In the genomic region with DNA sequence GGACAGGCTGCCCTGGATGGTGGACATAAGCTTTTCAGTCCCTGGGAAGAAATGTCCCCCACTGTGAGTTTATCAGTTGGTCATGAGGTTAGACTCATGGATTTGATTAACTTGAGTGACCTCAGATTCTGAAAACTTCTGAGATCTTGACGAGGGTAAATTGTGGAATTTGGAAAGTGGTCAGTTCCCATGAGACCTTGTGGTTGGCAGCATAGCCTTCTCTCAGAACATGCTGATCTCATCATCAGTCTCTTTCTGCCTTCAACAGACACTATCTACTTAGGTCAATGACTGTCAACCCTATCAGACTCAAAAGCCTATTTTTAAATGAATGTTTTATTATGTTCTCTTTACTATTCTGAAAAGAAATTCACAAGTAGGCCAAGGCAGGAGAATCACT, we compare ENCODE assay signal across 28 cellular contexts. TPM values are rescaled to one million over a fixed set of nuclear protein-coding genes. Genes with fewer than 3 reads are reported as not detected.
A peak's percentile ranks its signal among the peaks of the same experiment; 100 is the strongest.
DNase-seq lines count a peak whose midpoint lies in the region; ATAC-seq and TF ChIP-seq lines count a peak whose summit lies in the region.
"Had no signal": no experiment of that assay in that cellular context is flagged by ENCODE, and none has a peak within 500 bp of the region (broad histone marks: within the 10 kb centered on the region; RNA-seq: fewer than 3 reads in every experiment).

No MANE protein-coding gene starts in this region.

- no peaks in the 10 kb centered on the region for H3K9me3 ChIP-seq in right cardiac atrium (ENCODE audit: control insufficient read depth, low read length)
- no peaks in the 10 kb centered on the region for H3K9me3 ChIP-seq in ascending aorta
- H3K9me3 ChIP-seq: A549, colonic mucosa, HAP-1, Peyer's patch, thoracic aorta had no signal

- peak overlapping the region; percentile 39 for H3K27ac ChIP-seq in right cardiac atrium (ENCODE audit: low read length)
- no peak overlapping the region for H3K27ac ChIP-seq in ascending aorta
- H3K27ac ChIP-seq: A549, colonic mucosa, Peyer's patch, thoracic aorta, WERI-Rb-1 had no signal

- intact Hi-C loops in right cardiac atrium (cut with DNase I) (loop anchor here (10.0 kb wide), 5 partner anchors 46 to 306 kb away; a partner anchor contains a TSS), ascending aorta (cut with DNase I) (loop anchor here (10.0 kb wide), 2 partner anchors 194 to 656 kb away; a partner anchor contains a TSS)

- H3K4me1 ChIP-seq in right cardiac atrium (ENCODE audit: control insufficient read depth, insufficient read depth, low read length) (peaks cover 16% of the 10 kb centered on the region), ascending aorta (no peaks in the 10 kb centered on the region)
- H3K4me1 ChIP-seq: A549, colonic mucosa, HAP-1 had no signal

- TF ChIP-seq CTCF in choroid plexus epithelial cell (conservative IDR thresholded peaks at IDR 0.05; ENCODE audit: low read depth, low read length) (no peak), ascending aorta (IDR thresholded peaks at IDR 0.05) (no peak)

- WGBS in right cardiac atrium = 14% methylated on average over 1 of the region's 1 CpG

- no peaks in the 10 kb centered on the region for H3K36me3 ChIP-seq in ascending aorta
- H3K36me3 ChIP-seq: colonic mucosa, HAP-1, Peyer's patch, thoracic aorta, WERI-Rb-1 had no signal

- no peak overlapping the region for H3K4me3 ChIP-seq in choroid plexus epithelial cell (ENCODE audit: low read depth, low read length)
- H3K4me3 ChIP-seq in right cardiac atrium (ENCODE audit: low read length) = no peak overlapping the region
- no peak overlapping the region for H3K4me3 ChIP-seq in ascending aorta
- H3K4me3 ChIP-seq: A549, colonic mucosa, HAP-1, Peyer's patch, smooth muscle cell, thoracic aorta had no signal

- H3K27me3 ChIP-seq in right cardiac atrium (ENCODE audit: control insufficient read depth, insufficient read depth) = no peaks in the 10 kb centered on the region
- no peaks in the 10 kb centered on the region for H3K27me3 ChIP-seq in ascending aorta
- H3K27me3 ChIP-seq: colonic mucosa, Peyer's patch had no signal

- DNase-seq in AG08395 (ENCODE audit: low spot score) (peak; percentile 55), EL (peak; percentile 31), choroid plexus epithelial cell (ENCODE audit: low read depth) (peak; percentile 16), right cardiac atrium (peak in 1 of 3 donors; percentile 49), ascending aorta (ENCODE audit: low spot score in 2 of 2) (no peak)
- no peak for DNase-seq in activated CD4-positive, alpha-beta T cell treated with anti-CD3 and anti-CD28 coated beads for 4 hours
- DNase-seq: activated CD4-positive, alpha-beta T cell treated with anti-CD3 and anti-CD28 coated beads for 48 hours; activated CD8-positive, alpha-beta memory T cell treated with anti-CD3 and anti-CD28 coated beads for 24 hours; amygdala; colonic mucosa; DMS153; effector memory CD8-positive, alpha-beta T cell; NCI-H1417 treated with DMSO at 0.1 percent for 48 hours; NCI-H2081; NCI-H2227 treated with DMSO at 0.1 percent for 48 hours; occipital lobe; Peyer's patch; SIG-M5; stimulated activated CD4-positive, alpha-beta T cell treated with anti-CD3 and anti-CD28 coated beads, Interleukin-1b, Interleukin-23, amount 100 ng/mL, for 48 hours; SW 1271; WERI-Rb-1 had no signal

- ATAC-seq in right cardiac atrium (peak; percentile 22 to 54), HG02970 (IDR thresholded peaks at IDR 0.05; ENCODE audit: low FRiP score, unreplicated experiment) (no peak), HG03354 (IDR thresholded peaks at IDR 0.05; ENCODE audit: poor library complexity, severe bottlenecking, unreplicated experiment) (no peak)
- ATAC-seq: A549; effector memory CD8-positive, alpha-beta T cell; natural killer cell treated with Interleukin-12 subunit alpha and Interleukin-12 subunit beta and Interleukin-15 and Interleukin-18, amount 100 ng/mL, for 72 hours had no signal

RNA-seq across cellular contexts. Expression of a gene that starts 45.6 kb away (rescaled TPM):
- 100 to 1,000 TPM; 286 to 426 (median 372) TPM for total RNA-seq in right cardiac atrium
- 667 TPM for polyA plus RNA-seq in right cardiac atrium
- total RNA-seq in ascending aorta = 37.0 TPM

Comparison
In these comparisons a context has a peak if more than half of its experiments do, and no peak if none do; other contexts are left out.
1. DNase-seq: peak in AG08395 (single experiment), EL (single experiment) and choroid plexus epithelial cell (single experiment); none in ascending aorta (0 of 2) and activated CD4-positive, alpha-beta T cell treated with anti-CD3 and anti-CD28 coated beads for 4 hours (0 of 2).
2. ATAC-seq: peak in right cardiac atrium (2 of 2); none in HG02970 (single experiment) and HG03354 (single experiment).